9 cellular contexts compared by ENCODE assay signal in the genomic region with DNA sequence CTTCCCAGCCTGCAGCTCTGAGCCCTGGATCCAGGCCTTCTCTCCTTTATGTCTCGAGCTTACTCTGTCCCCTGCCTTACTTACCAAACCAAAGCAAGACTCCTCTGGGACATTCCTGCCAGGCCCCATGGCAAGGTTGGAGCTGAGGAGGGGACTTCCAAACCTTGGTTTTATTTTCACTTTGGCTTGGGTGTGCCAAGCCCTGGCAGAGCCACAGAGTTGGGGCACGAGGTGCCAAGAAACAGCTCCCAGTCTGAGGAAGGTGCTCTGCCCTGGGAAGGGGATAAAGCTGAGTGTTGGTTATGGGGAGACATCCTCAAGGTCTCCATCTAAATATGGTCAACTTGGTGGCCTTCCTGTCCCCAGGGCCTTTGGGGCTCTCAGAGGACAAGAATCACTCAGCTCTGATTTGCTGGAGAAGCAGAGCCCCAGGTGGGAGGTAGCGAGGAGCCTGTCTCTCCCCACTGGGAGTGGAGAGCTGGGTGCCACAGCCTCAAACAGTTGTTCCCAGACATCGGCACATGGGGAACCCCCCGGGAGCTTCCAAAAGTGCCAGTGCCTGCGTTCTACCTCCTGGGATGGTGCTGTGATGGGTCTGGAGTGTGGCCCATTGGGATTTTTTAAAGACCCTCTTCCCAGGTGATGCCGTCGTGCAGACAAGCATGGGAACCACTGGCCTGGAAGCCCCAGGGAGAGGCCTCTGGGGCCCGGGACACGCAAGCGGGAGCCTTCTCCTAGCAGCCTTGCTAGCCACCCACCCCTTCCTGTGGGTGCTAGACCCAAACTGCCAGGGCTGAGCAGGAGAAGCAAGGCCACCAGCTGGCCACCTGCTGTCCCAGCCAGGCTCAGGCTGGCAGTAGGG. TPM values are rescaled to one million over a fixed set of nuclear protein-coding genes. Genes with fewer than 3 reads are reported as not detected.
DNase-seq lines count a peak whose midpoint lies in the region; ATAC-seq and TF ChIP-seq lines count a peak whose summit lies in the region.
"Had no signal": no experiment of that assay in that cellular context is flagged by ENCODE, and none has a peak within 500 bp of the region (broad histone marks: within the 10 kb centered on the region; RNA-seq: fewer than 3 reads in every experiment).

No MANE protein-coding gene starts in this region.

- peaks cover 38% of the 10 kb centered on the region for H3K36me3 ChIP-seq in SJSA1
- H3K36me3 ChIP-seq in esophagus (ENCODE audit: control insufficient read depth in 2 of 2, insufficient read depth in 2 of 2, low read length in 1 of 2): peaks cover 0 to 4% of the 10 kb centered on the region in 2 donors
- H3K36me3 ChIP-seq in endodermal cell (ENCODE audit: control insufficient read depth, insufficient read depth, low read length): no peaks in the 10 kb centered on the region

- no peaks in the 10 kb centered on the region for H3K9me3 ChIP-seq in SJSA1 (replicated peaks)
- no peaks in the 10 kb centered on the region for H3K9me3 ChIP-seq in esophagus (ENCODE audit: control insufficient read depth in 2 of 2, insufficient read depth in 1 of 2, low read depth in 1 of 2, low read length in 1 of 2)
- H3K9me3 ChIP-seq in endodermal cell (ENCODE audit: control insufficient read depth, low read length): no peaks in the 10 kb centered on the region

- no peak overlapping the region for H3K4me3 Mint-ChIP-seq in endodermal cell

- H3K27ac ChIP-seq in SJSA1 (peak overlapping the region; percentile 90), esophagus (ENCODE audit: low read depth in 2 of 2, low read length in 1 of 2) (peak overlapping the region; percentile 5 to 71), endodermal cell (ENCODE audit: low read depth, low read length) (no peak overlapping the region)

- H3K4me1 Mint-ChIP-seq in endodermal cell: peaks cover 12% of the 10 kb centered on the region

- WGBS in esophagus, 2 donors: 73 to 78% methylated on average over 11 of the region's 11 CpGs
- WGBS in endodermal cell (ENCODE audit: insufficient coverage in 1 of 2, insufficient read length in 1 of 2), 2 experiments: 93% methylated on average over 3 to 11 of the region's 11 CpGs

- DNase-seq in SJSA1 (ENCODE audit: low read depth in 1 of 2, low spot score in 2 of 2) (no peak), endodermal cell (no peak), GM19238 (ENCODE audit: insufficient read length, low spot score) (no peak)
- DNase-seq in stimulated activated CD8-positive, alpha-beta memory T cell treated with anti-CD3 and anti-CD28 coated beads, Interleukin-4, amount 100 ng/mL, for 48 hours: peak; percentile 50
- DNase-seq in NK-92 treated with Interleukin-12 subunit alpha and Interleukin-12 subunit beta, amount 100 ng/mL, for 24 hours (lab: John Stamatoyannopoulos, UW): no peak
- DNase-seq: NCI-H187 had no signal

- H3K36me3 Mint-ChIP-seq in endodermal cell (ENCODE audit: low read depth): no peaks in the 10 kb centered on the region

- no peak for TF ChIP-seq CTCF in endodermal cell (conservative IDR thresholded peaks at IDR 0.05)

- H3K27ac Mint-ChIP-seq in endodermal cell: no peak overlapping the region

- no peaks in the 10 kb centered on the region for H3K27me3 ChIP-seq in SJSA1 (replicated peaks)
- H3K27me3 ChIP-seq in esophagus (ENCODE audit: control insufficient read depth in 1 of 2, insufficient read depth in 2 of 2, low read length in 2 of 2): no peaks in the 10 kb centered on the region
- peaks cover 17% of the 10 kb centered on the region for H3K27me3 ChIP-seq in endodermal cell (ENCODE audit: control insufficient read depth, insufficient read depth, low read length, poor library complexity, severe bottlenecking)

- no peaks in the 10 kb centered on the region for H3K9me3 Mint-ChIP-seq in endodermal cell

- H3K9ac ChIP-seq in endodermal cell (ENCODE audit: extremely low read depth, low read length, poor library complexity, severe bottlenecking): no peak overlapping the region

- H3K4me1 ChIP-seq in SJSA1 (replicated peaks) (peaks cover 28% of the 10 kb centered on the region), esophagus (ENCODE audit: control insufficient read depth in 2 of 2, insufficient read depth in 2 of 2, low read length in 1 of 2) (peaks cover 3 to 13% of the 10 kb centered on the region in 2 donors), endodermal cell (ENCODE audit: control insufficient read depth, insufficient read depth, low read length) (no peaks in the 10 kb centered on the region)

- ATAC-seq in GM18907 (IDR thresholded peaks at IDR 0.05; ENCODE audit: unreplicated experiment): peak; percentile 36
- no peak for ATAC-seq in HG02981 (IDR thresholded peaks at IDR 0.05; ENCODE audit: unreplicated experiment)

- peaks cover 10% of the 10 kb centered on the region for H3K27me3 Mint-ChIP-seq in endodermal cell (ENCODE audit: insufficient read depth)

- H3K4me3 ChIP-seq in SJSA1 (no peak overlapping the region), esophagus (ENCODE audit: low read depth in 1 of 2, low read length in 2 of 2) (no peak overlapping the region), endodermal cell (ENCODE audit: low read length) (no peak overlapping the region)

RNA-seq across cellular contexts. Expression of a gene that starts 10.3 kb away (rescaled TPM):
- 28.8 and 29.4 TPM in 2 replicates for total RNA-seq in SJSA1 (2014; rRNA removed; shearing (Covaris generic))
- 10 to 100 TPM; 11.3 to 21.7 TPM for polyA plus RNA-seq in esophagus
- under 1 TPM; 0.64 to 0.97 TPM for total RNA-seq in endodermal cell
- 0.21 TPM for polyA plus RNA-seq in endodermal cell (2013, experiment 1 of 2)
- polyA plus RNA-seq in endodermal cell (2013, experiment 2 of 2): 0.12 TPM

RNA-seq across cellular contexts. Expression of a gene that starts 37.9 kb away (rescaled TPM):
- total RNA-seq in SJSA1 (2014; rRNA removed; shearing (Covaris generic)): 0.08 TPM in 1 of 2 replicates, not detected in the other
- under 1 TPM in 1 of 2 donors, not detected in 1; 0.06 TPM for polyA plus RNA-seq in esophagus
- not detected for total RNA-seq in endodermal cell
- not detected for polyA plus RNA-seq in endodermal cell (2013, experiment 1 of 2)
- not detected for polyA plus RNA-seq in endodermal cell (2013, experiment 2 of 2)

Comparison
In these comparisons a context has a peak if more than half of its experiments do, and no peak if none do; other contexts are left out.
1. RNA of a gene that starts 10.3 kb away (total RNA-seq): 28.8 to 29.4 TPM in SJSA1; 0.64 to 0.97 TPM in endodermal cell; every median in the first group is over 10 times any median in the second.